In the genomic region with DNA sequence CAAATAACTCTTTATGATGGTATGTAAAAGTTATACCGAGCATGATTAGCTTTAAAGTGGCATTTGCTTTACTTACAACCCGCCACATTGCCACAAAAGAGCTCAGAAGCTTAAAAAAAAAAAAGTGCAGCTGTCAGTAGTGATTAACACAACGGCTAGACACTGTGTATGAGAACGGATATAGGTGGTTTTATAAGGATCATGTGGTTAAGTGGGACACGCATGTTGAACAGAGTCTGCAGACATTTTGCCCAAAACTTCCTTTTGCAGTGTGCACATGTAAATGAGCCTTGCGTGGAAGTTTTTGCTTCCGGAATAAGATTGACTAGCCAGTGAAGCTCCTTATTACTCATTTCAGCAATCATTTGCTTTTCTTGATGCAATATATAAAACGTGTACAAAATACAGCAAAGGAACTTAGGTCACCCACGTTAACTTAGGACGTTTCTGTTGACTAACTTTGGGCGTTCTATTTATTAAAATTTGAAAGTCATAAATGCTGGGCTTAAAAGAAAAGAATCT, we compare ENCODE assay signal across 8 cellular contexts. TPM values are rescaled to one million over a fixed set of nuclear protein-coding genes. Genes with fewer than 3 reads are reported as not detected.
DNase-seq lines count a peak whose midpoint lies in the region; ATAC-seq and FAIRE-seq lines count a peak whose summit lies in the region.

No MANE protein-coding gene starts in this region.

- H3K4me1 Mint-ChIP-seq in T-cell = peaks cover 34 to 67% (median 48%) of the 10 kb centered on the region in 3 donors

- H3K27me3 Mint-ChIP-seq in T-cell = no peaks in the 10 kb centered on the region

- H3K9me3 ChIP-seq in skeletal muscle satellite cell (replicated peaks; ENCODE audit: low read length) = no peaks in the 10 kb centered on the region

- peak; percentile 98 for ATAC-seq in HG03354 (IDR thresholded peaks at IDR 0.05; ENCODE audit: poor library complexity, severe bottlenecking, unreplicated experiment)
- ATAC-seq in T-cell (replicated peaks in 1 of 4) = peak; percentile 95 to 99 (median 98)

- H3K27me3 ChIP-seq in skeletal muscle satellite cell (ENCODE audit: control insufficient read depth, insufficient read depth, low read length) = no peaks in the 10 kb centered on the region

- no peaks in the 10 kb centered on the region for H3K36me3 Mint-ChIP-seq in T-cell

- POLR2A ChIA-PET in T-cell (lab: Charles Lee) = interaction anchor here (0.5 to 3.4 kb wide), 14 partner anchors 23 to 542 kb away, joined by 3 to 31 read pairs (median 6); a partner anchor contains a TSS

- CTCF ChIA-PET in T-cell (lab: Charles Lee) = interaction anchor here (0.6 to 2.8 kb wide), 23 partner anchors 10 to 290 kb away, joined by 3 to 22 read pairs (median 4); no protein-coding TSS in a partner anchor

- peak overlapping the region; percentile 61 to 64 (median 61) for H3K4me3 Mint-ChIP-seq in T-cell

- H3K9ac ChIP-seq in skeletal muscle satellite cell (ENCODE audit: low read depth, low read length) = peak overlapping the region; percentile 68

- peak overlapping the region; percentile 34 for H3K4me2 ChIP-seq in skeletal muscle satellite cell (ENCODE audit: low read length)

- H3K9me3 Mint-ChIP-seq in T-cell = no peaks in the 10 kb centered on the region

- H3K4me3 ChIP-seq in skeletal muscle satellite cell (ENCODE audit: low read length) = no peak overlapping the region

- FAIRE-seq in colon (lab: Jason Lieb, UNC) = peak; percentile 69

- peak; percentile 53 for DNase-seq in Ammon's horn (ENCODE audit: low spot score)
- peak; percentile 16 for DNase-seq in GM19240 (ENCODE audit: insufficient read length, low spot score)
- peak in 33 of 34 experiments; percentile 8 to 80 (median 56) for DNase-seq in T-cell
- no peak for DNase-seq in EL
- no peak for DNase-seq in NCI-H1417 (lab: John Stamatoyannopoulos, UW)

- H3K27ac Mint-ChIP-seq in T-cell = peak overlapping the region; percentile 86 to 93

- H3K36me3 ChIP-seq in skeletal muscle satellite cell (ENCODE audit: insufficient read depth, low read length) = no peaks in the 10 kb centered on the region

- peaks cover 26% of the 10 kb centered on the region for H3K4me1 ChIP-seq in skeletal muscle satellite cell (ENCODE audit: control insufficient read depth, insufficient read depth, low read length)

RNA-seq across cellular contexts. Expression of a gene that starts 58.7 kb away (rescaled TPM):
- 100 to 1,000 TPM in 2 of 5 donors, 10 to 100 TPM in 2, 1 to 10 TPM in 1; 7.1 to 439 (median 15.3) TPM for total RNA-seq in T-cell
- total RNA-seq in skeletal muscle satellite cell (2012; rRNA removed) = not detected in 2 replicates

Comparison
In these comparisons a context has a peak if more than half of its experiments do, and no peak if none do; other contexts are left out.
1. DNase-seq: peak in Ammon's horn (single experiment), GM19240 (single experiment) and T-cell (33 of 34); none in EL (single experiment) and NCI-H1417 (0 of 3).